ENCODE assay signal across 23 cellular contexts in genomic region chr18:38851526-38851925, GRCh38.
DNase-seq lines count a peak whose midpoint lies in the region; ATAC-seq, FAIRE-seq and TF ChIP-seq lines count a peak whose summit lies in the region.
"Had no signal": no experiment of that assay in that cellular context is flagged by ENCODE, and none has a peak within 500 bp of the region (broad histone marks: within the 10 kb centered on the region; RNA-seq: fewer than 3 reads in every experiment).

No MANE protein-coding gene starts in this region.

- H3K4me1 Mint-ChIP-seq in MCF 10A (ENCODE audit: insufficient read depth, unreplicated experiment), result no peaks in the 10 kb centered on the region
- no peaks in the 10 kb centered on the region for H3K4me1 Mint-ChIP-seq in activated T-cell treated with anti-CD3 and anti-CD28 coated beads, Interleukin-2, amount 50 U/mL, for 72 hours (ENCODE audit: low read depth)
- H3K4me1 Mint-ChIP-seq: CD14-positive monocyte; CD8-positive, alpha-beta memory T cell; GM23338; H9 had no signal

- H3K27ac Mint-ChIP-seq in MCF 10A (ENCODE audit: low read depth, unreplicated experiment), result no peak overlapping the region
- no peak overlapping the region for H3K27ac Mint-ChIP-seq in activated T-cell treated with anti-CD3 and anti-CD28 coated beads, Interleukin-2, amount 50 U/mL, for 72 hours
- H3K27ac Mint-ChIP-seq: CD14-positive monocyte; CD4-positive, alpha-beta T cell; CD8-positive, alpha-beta memory T cell; GM23338; H9 had no signal

- CTCF ChIA-PET in MCF 10A (lab: Yijun Ruan, JAX), result interaction anchor here (0.7 kb wide), 1 partner anchor 19 kb away, joined by 3 read pairs; no protein-coding TSS in a partner anchor

- H3K4me1 ChIP-seq in breast epithelium (no peaks in the 10 kb centered on the region), foreskin keratinocyte (no peaks in the 10 kb centered on the region), mucosa of descending colon (ENCODE audit: low read depth) (no peaks in the 10 kb centered on the region)
- H3K4me1 ChIP-seq: A549; BE2C; BLaER1 treated with 17β-estradiol and CSF1 and Interleukin-3, amounts not matched to agents 10 nM and 100 nM had no signal

- H3K9me3 Mint-ChIP-seq in MCF 10A (ENCODE audit: unreplicated experiment), result no peaks in the 10 kb centered on the region
- H3K9me3 Mint-ChIP-seq in activated T-cell treated with anti-CD3 and anti-CD28 coated beads, Interleukin-2, amount 50 U/mL, for 72 hours, result peaks cover 2 to 3% of the 10 kb centered on the region in 2 donors
- H3K9me3 Mint-ChIP-seq: CD4-positive, alpha-beta T cell had no signal

- peak; percentile 3 for DNase-seq in MCF 10A (ENCODE audit: unreplicated experiment)
- no peak for DNase-seq in breast epithelium (ENCODE audit: low spot score in 2 of 2)
- peak; percentile 85 for DNase-seq in bronchial epithelial cell (ENCODE audit: low read depth)
- peak; percentile 27 to 77 for DNase-seq in foreskin keratinocyte
- DNase-seq in activated T-cell treated with anti-CD3 and anti-CD28 coated beads, Interleukin-2, amount 50 U/mL, for 72 hours, result no peak
- no peak for DNase-seq in mucosa of descending colon
- DNase-seq: 8988T; ACHN; AML-193; BE2C; CD4-positive, alpha-beta T cell; CD8-positive, alpha-beta memory T cell; DMS53; DMS79 treated with DMSO at 0.1 percent for 48 hours; GF-D8; H9 had no signal

- no TSS peak for BruUV-seq in MCF 10A (replicated peaks; lab: Mats Ljungman, UMichigan)

- no peak overlapping the region for H3K4me3 ChIP-seq in breast epithelium
- no peak overlapping the region for H3K4me3 ChIP-seq in bronchial epithelial cell (ENCODE audit: low read depth, low read length)
- H3K4me3 ChIP-seq in mucosa of descending colon, result no peak overlapping the region
- H3K4me3 ChIP-seq: A549; BLaER1 treated with 17β-estradiol and CSF1 and Interleukin-3, amounts not matched to agents 10 nM and 100 nM; GM23338 had no signal

- ATAC-seq in foreskin keratinocyte (no peak), mucosa of descending colon (no peak)
- ATAC-seq in activated T-cell treated with anti-CD3 and anti-CD28 coated beads, Interleukin-2, amount 50 U/mL, for 72 hours (replicated peaks in 1 of 2), result no peak
- ATAC-seq: A549, GM23338, HCT116 had no signal

- H3K27ac ChIP-seq in breast epithelium (no peak overlapping the region), foreskin keratinocyte (no peak overlapping the region)
- H3K27ac ChIP-seq: A549; BLaER1 treated with 17β-estradiol and CSF1 and Interleukin-3, amounts not matched to agents 10 nM and 100 nM had no signal

- TF ChIP-seq CTCF in MCF 10A (IDR thresholded peaks at IDR 0.05; ENCODE audit: unreplicated experiment) (no peak), breast epithelium (IDR thresholded peaks at IDR 0.05) (no peak), bronchial epithelial cell (IDR thresholded peaks at IDR 0.05; ENCODE audit: insufficient read depth, low read length, severe bottlenecking) (no peak), foreskin keratinocyte (conservative IDR thresholded peaks at IDR 0.05) (no peak), mucosa of descending colon (IDR thresholded peaks at IDR 0.05) (no peak)

- H3K4me3 Mint-ChIP-seq in MCF 10A (ENCODE audit: unreplicated experiment), result no peak overlapping the region
- no peak overlapping the region for H3K4me3 Mint-ChIP-seq in activated T-cell treated with anti-CD3 and anti-CD28 coated beads, Interleukin-2, amount 50 U/mL, for 72 hours
- H3K4me3 Mint-ChIP-seq: CD14-positive monocyte; CD4-positive, alpha-beta T cell; CD8-positive, alpha-beta memory T cell; GM23338; H9 had no signal

- H3K27me3 Mint-ChIP-seq in MCF 10A (ENCODE audit: insufficient read depth, unreplicated experiment), result no peaks in the 10 kb centered on the region
- H3K27me3 Mint-ChIP-seq in activated T-cell treated with anti-CD3 and anti-CD28 coated beads, Interleukin-2, amount 50 U/mL, for 72 hours (ENCODE audit: low read depth), result no peaks in the 10 kb centered on the region
- H3K27me3 Mint-ChIP-seq: CD4-positive, alpha-beta T cell; CD8-positive, alpha-beta memory T cell had no signal

- no peak for FAIRE-seq in bronchial epithelial cell (lab: Jason Lieb, UNC)
- FAIRE-seq: A549, GM12891, GM18507 had no signal

- H3K9me3 ChIP-seq in breast epithelium (peaks cover 3 to 9% of the 10 kb centered on the region in 2 donors), mucosa of descending colon (peaks cover 34% of the 10 kb centered on the region)
- H3K9me3 ChIP-seq: A549, BE2C had no signal

- H3K36me3 ChIP-seq in breast epithelium (no peaks in the 10 kb centered on the region), bronchial epithelial cell (ENCODE audit: control insufficient read depth, insufficient read depth, low read length) (no peaks in the 10 kb centered on the region), mucosa of descending colon (ENCODE audit: low read depth) (no peaks in the 10 kb centered on the region)
- H3K36me3 ChIP-seq: BE2C; BLaER1 treated with 17β-estradiol and CSF1 and Interleukin-3, amounts not matched to agents 10 nM and 100 nM had no signal

- H3K27me3 ChIP-seq in breast epithelium (no peaks in the 10 kb centered on the region), bronchial epithelial cell (ENCODE audit: control insufficient read depth, insufficient read depth, low read length) (no peaks in the 10 kb centered on the region), foreskin keratinocyte (no peaks in the 10 kb centered on the region)
- H3K27me3 ChIP-seq: BE2C; BLaER1 treated with 17β-estradiol and CSF1 and Interleukin-3, amounts not matched to agents 10 nM and 100 nM had no signal

- no peaks in the 10 kb centered on the region for H3K36me3 Mint-ChIP-seq in MCF 10A (ENCODE audit: insufficient read depth, unreplicated experiment)
- H3K36me3 Mint-ChIP-seq in activated T-cell treated with anti-CD3 and anti-CD28 coated beads, Interleukin-2, amount 50 U/mL, for 72 hours (ENCODE audit: insufficient read depth in 2 of 2), result peaks cover 0 to 2% of the 10 kb centered on the region in 2 donors
- H3K36me3 Mint-ChIP-seq: CD14-positive monocyte; CD8-positive, alpha-beta memory T cell had no signal

- POLR2A ChIA-PET in MCF 10A (lab: Yijun Ruan, JAX), result interaction anchor here (0.6 kb wide), 1 partner anchor 34 kb away, joined by 3 read pairs; no protein-coding TSS in a partner anchor

- intact Hi-C loops in MCF 10A (cut with micrococcal nuclease) (no loop called here), breast epithelium (cut with DNase I; ENCODE audit: low total_unique reads) (no loop called here), mucosa of descending colon (cut with DNase I, micrococcal nuclease) (no loop called here)

- no peak for TF ChIP-seq POLR2A in breast epithelium (IDR thresholded peaks at IDR 0.05)

Comparison
In these comparisons a context has a peak if more than half of its experiments do, and no peak if none do; other contexts are left out.
1. DNase-seq: peak in MCF 10A (single experiment), bronchial epithelial cell (single experiment) and foreskin keratinocyte (2 of 2); none in breast epithelium (0 of 2), activated T-cell treated with anti-CD3 and anti-CD28 coated beads, Interleukin-2, amount 50 U/mL, for 72 hours (0 of 2) and mucosa of descending colon (0 of 3).